In the genomic region with DNA sequence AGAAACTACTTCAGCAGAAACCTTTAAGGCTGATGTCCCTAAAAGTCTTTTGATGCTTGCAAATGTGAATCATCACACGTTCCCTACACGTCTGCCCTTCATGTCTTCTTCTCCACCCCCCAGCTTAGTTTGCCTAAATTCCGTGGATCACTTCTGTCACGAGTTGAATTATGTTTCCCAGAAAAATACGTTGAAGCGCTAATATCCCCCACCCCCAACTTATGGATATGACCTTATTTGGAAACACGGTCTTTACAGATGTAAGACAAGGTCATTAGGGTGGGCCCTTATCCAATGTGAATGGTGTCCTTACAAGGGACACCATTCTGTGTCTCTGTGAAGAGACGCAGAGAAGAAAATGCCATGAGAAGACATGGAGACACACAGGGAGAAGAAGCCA, we compare ENCODE assay signal across 14 cellular contexts. TPM values are rescaled to one million over a fixed set of nuclear protein-coding genes. Genes with fewer than 3 reads are reported as not detected.
DNase-seq lines count a peak whose midpoint lies in the region; ATAC-seq and TF ChIP-seq lines count a peak whose summit lies in the region.
"Had no signal": no experiment of that assay in that cellular context is flagged by ENCODE, and none has a peak within 500 bp of the region (broad histone marks: within the 10 kb centered on the region; RNA-seq: fewer than 3 reads in every experiment).

No MANE protein-coding gene starts in this region.

- no peak for DNase-seq in CD4-positive, alpha-beta T cell
- no peak for DNase-seq in HuH-7 (ENCODE audit: low spot score)
- DNase-seq in right cardiac atrium = no peak
- DNase-seq in EL = no peak
- DNase-seq: COR-L47, DND-41, GF-D8, GM23248, KBM-7 had no signal

- H3K4me3 ChIP-seq in right cardiac atrium (ENCODE audit: low read length) = no peak overlapping the region
- H3K4me3 ChIP-seq: A549, GM23248 had no signal

- TF ChIP-seq CTCF in CD4-positive, alpha-beta T cell (IDR thresholded peaks at IDR 0.05) = no peak
- TF ChIP-seq CTCF in nephron (IDR thresholded peaks at IDR 0.05; ENCODE audit: unreplicated experiment in 3 of 3) = no peak

- H3K9me3 Mint-ChIP-seq in CD4-positive, alpha-beta T cell = peaks cover under 1% of the 10 kb centered on the region
- peaks cover 3% of the 10 kb centered on the region for H3K9me3 Mint-ChIP-seq in activated T-helper 17 cell treated with anti-CD3 and anti-CD28 coated beads, Interleukin-2, amount 50 U/mL, for 72 hours
- peaks cover 46% of the 10 kb centered on the region for H3K9me3 Mint-ChIP-seq in nephron

- CTCF ChIA-PET in CD4-positive, alpha-beta T cell (lab: Charles Lee) = no interaction called here

- peak overlapping the region; percentile 85 for H3K4me3 Mint-ChIP-seq in CD4-positive, alpha-beta T cell
- H3K4me3 Mint-ChIP-seq in activated T-helper 17 cell treated with anti-CD3 and anti-CD28 coated beads, Interleukin-2, amount 50 U/mL, for 72 hours = peak overlapping the region; percentile 29
- H3K4me3 Mint-ChIP-seq in nephron = peak overlapping the region in 2 of 3 experiments; percentile 32 to 37

- no peak for ATAC-seq in CD4-positive, alpha-beta T cell (ENCODE audit: poor library complexity)
- no peak for ATAC-seq in activated T-helper 17 cell treated with anti-CD3 and anti-CD28 coated beads, Interleukin-2, amount 50 U/mL, for 72 hours (replicated peaks)
- ATAC-seq in right cardiac atrium = no peak
- ATAC-seq: A549, HCT116 had no signal

- H3K4me1 Mint-ChIP-seq in CD4-positive, alpha-beta T cell (ENCODE audit: low read depth) = peaks cover 38% of the 10 kb centered on the region
- H3K4me1 Mint-ChIP-seq in activated T-helper 17 cell treated with anti-CD3 and anti-CD28 coated beads, Interleukin-2, amount 50 U/mL, for 72 hours = peaks cover 17% of the 10 kb centered on the region
- H3K4me1 Mint-ChIP-seq in nephron = peaks cover 5% of the 10 kb centered on the region

- H3K27me3 Mint-ChIP-seq in CD4-positive, alpha-beta T cell = peaks cover 27% of the 10 kb centered on the region
- peaks cover 19% of the 10 kb centered on the region for H3K27me3 Mint-ChIP-seq in activated T-helper 17 cell treated with anti-CD3 and anti-CD28 coated beads, Interleukin-2, amount 50 U/mL, for 72 hours
- H3K27me3 Mint-ChIP-seq in nephron (ENCODE audit: low read depth) = peaks cover 56% of the 10 kb centered on the region

- intact Hi-C loops in CD4-positive, alpha-beta T cell (cut with DNase I, micrococcal nuclease) = loop anchor here in 1 of 2 experiments (2.0 kb wide), 1 partner anchor 341 kb away; no protein-coding TSS in a partner anchor
- intact Hi-C loops in right cardiac atrium (cut with DNase I) = no loop called here

- peaks cover 3% of the 10 kb centered on the region for H3K4me1 ChIP-seq in right cardiac atrium (ENCODE audit: control insufficient read depth, insufficient read depth, low read length)
- H3K4me1 ChIP-seq: A549 had no signal

- peaks cover 12% of the 10 kb centered on the region for H3K27me3 ChIP-seq in CD4-positive, alpha-beta T cell (ENCODE audit: control insufficient read depth, insufficient read depth, low read length)
- no peaks in the 10 kb centered on the region for H3K27me3 ChIP-seq in right cardiac atrium (ENCODE audit: control insufficient read depth, insufficient read depth)

- no peaks in the 10 kb centered on the region for H3K9me3 ChIP-seq in CD4-positive, alpha-beta T cell (ENCODE audit: control insufficient read depth, low read length)
- H3K9me3 ChIP-seq in right cardiac atrium (ENCODE audit: control insufficient read depth, low read length) = no peaks in the 10 kb centered on the region
- H3K9me3 ChIP-seq: A549 had no signal

- H3K27ac Mint-ChIP-seq in CD4-positive, alpha-beta T cell = no peak overlapping the region
- H3K27ac Mint-ChIP-seq in activated T-helper 17 cell treated with anti-CD3 and anti-CD28 coated beads, Interleukin-2, amount 50 U/mL, for 72 hours = peak overlapping the region; percentile 28
- H3K27ac Mint-ChIP-seq in nephron = no peak overlapping the region

- 93% methylated on average over 8 of the region's 8 CpGs for WGBS in right cardiac atrium

- H3K36me3 Mint-ChIP-seq in CD4-positive, alpha-beta T cell (ENCODE audit: low read depth) = peaks cover 24% of the 10 kb centered on the region
- H3K36me3 Mint-ChIP-seq in activated T-helper 17 cell treated with anti-CD3 and anti-CD28 coated beads, Interleukin-2, amount 50 U/mL, for 72 hours (ENCODE audit: low read depth) = peaks cover 18% of the 10 kb centered on the region
- H3K36me3 Mint-ChIP-seq in nephron (ENCODE audit: low read depth) = peaks cover 30% of the 10 kb centered on the region

- no peak overlapping the region for H3K27ac ChIP-seq in CD4-positive, alpha-beta T cell (ENCODE audit: low read depth, low read length)
- no peak overlapping the region for H3K27ac ChIP-seq in right cardiac atrium (ENCODE audit: low read length)
- H3K27ac ChIP-seq: A549, GM23248, HL-60 had no signal

- POLR2A ChIA-PET in CD4-positive, alpha-beta T cell (lab: Charles Lee) = interaction anchor here (2.3 kb wide), 1 partner anchor 342 kb away, joined by 18 read pairs; the partner anchor contains the start of gene WDR1

RNA-seq across cellular contexts. Expression of gene ZNF518B, which starts 2.1 kb away (rescaled TPM):
- 10 to 100 TPM; 36.5 to 37.5 TPM for total RNA-seq in CD4-positive, alpha-beta T cell
- total RNA-seq in activated T-helper 17 cell treated with anti-CD3 and anti-CD28 coated beads, Interleukin-2, amount 50 U/mL, for 72 hours = 10 to 100 TPM; 16.8 to 20.1 TPM
- 10 to 100 TPM; 24.7 to 35.9 (median 27.2) TPM for total RNA-seq in right cardiac atrium
- 7.5 TPM for polyA plus RNA-seq in right cardiac atrium

Comparison
In these comparisons a context has a peak if more than half of its experiments do, and no peak if none do; other contexts are left out.
1. H3K4me3 Mint-ChIP-seq: peak in every context shown above with its lines; median percentile 85 in CD4-positive, alpha-beta T cell; 34 in nephron; 29 in activated T-helper 17 cell treated with anti-CD3 and anti-CD28 coated beads, Interleukin-2, amount 50 U/mL, for 72 hours.